Comparison of ENCODE assay signal across 1 cellular context in the genomic region with DNA sequence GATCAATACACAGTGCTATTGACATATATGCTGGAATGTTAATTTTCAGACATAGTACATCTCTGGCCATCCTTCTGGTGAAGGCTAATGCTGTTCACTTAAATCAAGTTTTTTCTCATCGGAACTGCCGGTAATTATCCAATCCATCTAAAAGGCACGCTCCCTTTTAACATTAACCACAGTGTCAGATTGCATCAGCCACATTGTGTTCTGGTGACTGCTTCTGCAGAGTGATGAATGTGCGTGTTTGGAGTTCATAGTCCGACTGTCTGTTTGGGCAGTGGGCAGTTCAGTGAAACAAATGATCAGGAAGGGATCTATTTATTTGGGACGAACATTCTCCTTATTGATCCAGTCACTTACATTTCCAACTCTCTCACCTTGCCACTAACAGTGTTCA.
TF ChIP-seq lines count a peak whose summit lies in the region.

No MANE protein-coding gene starts in this region.

TF ChIP-seq in K562, 482 proteins besides CTCF, POLR2A, EP300 and RAD21 (continued from another document):
- no peak for TF ChIP-seq ZBTB17 (CRISPR knock-in tag; IDR thresholded peaks at IDR 0.05)
- TF ChIP-seq MYC (IDR thresholded peaks at IDR 0.05; ENCODE audit: low read depth, low read length): peak; percentile 84
- 0 out of 2 replicates have a peak, but pooled peaks have one; percentile 53 for TF ChIP-seq MYC (CRISPR knock-in tag; IDR thresholded peaks at IDR 0.05; ENCODE audit: borderline replicate concordance, low read depth)
- peak; percentile 60 for TF ChIP-seq CEBPB (tag; IDR thresholded peaks at IDR 0.05)
- no peak for TF ChIP-seq STAG1 (CRISPR knock-in tag; IDR thresholded peaks at IDR 0.05; ENCODE audit: borderline replicate concordance)
- no peak for TF ChIP-seq NR2C1 (IDR thresholded peaks at IDR 0.05)
- TF ChIP-seq NR2C1 (tag; IDR thresholded peaks at IDR 0.05): no peak
- no peak for TF ChIP-seq HOXB6 (CRISPR knock-in tag; IDR thresholded peaks at IDR 0.05; ENCODE audit: borderline replicate concordance)
- TF ChIP-seq BRCA1 (IDR thresholded peaks at IDR 0.05): no peak
- no peak for TF ChIP-seq BRCA1 (CRISPR knock-in tag; IDR thresholded peaks at IDR 0.05)
- no peak for TF ChIP-seq KAT2B (IDR thresholded peaks at IDR 0.05; ENCODE audit: low read depth, low read length)
- TF ChIP-seq GABPA (tag; conservative IDR thresholded peaks at IDR 0.05; ENCODE audit: low read depth): no peak
- no peak for TF ChIP-seq MIER1 (IDR thresholded peaks at IDR 0.05; ENCODE audit: low read depth)
- no peak for TF ChIP-seq ZC3H8 (IDR thresholded peaks at IDR 0.05)
- TF ChIP-seq LEF1 (IDR thresholded peaks at IDR 0.05): peak; percentile 62; the same call in 1 of the 2 replicates
- TF ChIP-seq ZNF764 (CRISPR knock-in tag; IDR thresholded peaks at IDR 0.05; ENCODE audit: low read depth): no peak
- TF ChIP-seq CEBPG (CRISPR knock-in tag; IDR thresholded peaks at IDR 0.05): peak; percentile 88
- TF ChIP-seq CEBPG (tag; conservative IDR thresholded peaks at IDR 0.05 in 1 of 2, IDR thresholded peaks at IDR 0.05 in 1 of 2): peak; percentile 91 to 95
- TF ChIP-seq TEAD1 (CRISPR knock-in tag; IDR thresholded peaks at IDR 0.05): no peak
- no peak for TF ChIP-seq ELF4 (CRISPR knock-in tag; IDR thresholded peaks at IDR 0.05)
- TF ChIP-seq HMG20A (CRISPR knock-in tag; conservative IDR thresholded peaks at IDR 0.05): no peak
- peak; percentile 95 for TF ChIP-seq ZSCAN32 (CRISPR knock-in tag; IDR thresholded peaks at IDR 0.05)
- TF ChIP-seq ZNF507 (tag; conservative IDR thresholded peaks at IDR 0.05): no peak
- TF ChIP-seq MTA2 (IDR thresholded peaks at IDR 0.05; ENCODE audit: low read depth): no peak
- TF ChIP-seq ARID1B (IDR thresholded peaks at IDR 0.05): peak; percentile 51; the same call in 1 of the 2 replicates
- TF ChIP-seq RBBP5 (IDR thresholded peaks at IDR 0.05; ENCODE audit: borderline replicate concordance, insufficient read depth, low read length, poor library complexity, severe bottlenecking): no peak
- TF ChIP-seq ZNF79 (CRISPR knock-in tag; IDR thresholded peaks at IDR 0.05; ENCODE audit: low read depth): no peak
- TF ChIP-seq KLF6 (CRISPR knock-in tag; IDR thresholded peaks at IDR 0.05; ENCODE audit: borderline replicate concordance): no peak
- TF ChIP-seq E2F3 (CRISPR knock-in tag; IDR thresholded peaks at IDR 0.05): no peak
- no peak for TF ChIP-seq ZKSCAN1 (IDR thresholded peaks at IDR 0.05; ENCODE audit: low read depth, low read length)
- TF ChIP-seq ZNF778 (CRISPR knock-in tag; IDR thresholded peaks at IDR 0.05): no peak
- no peak for TF ChIP-seq YY1 (IDR thresholded peaks at IDR 0.05; ENCODE audit: borderline replicate concordance in 1 of 3, control insufficient read depth in 1 of 3, extremely low read depth in 1 of 3, insufficient read depth in 3 of 3, insufficient read length in 1 of 3, insufficient replicate concordance in 2 of 3, low read depth in 1 of 3, low read length in 2 of 3)
- TF ChIP-seq SOX6 (IDR thresholded peaks at IDR 0.05): peak; percentile 89
- TF ChIP-seq, protein P1, sequence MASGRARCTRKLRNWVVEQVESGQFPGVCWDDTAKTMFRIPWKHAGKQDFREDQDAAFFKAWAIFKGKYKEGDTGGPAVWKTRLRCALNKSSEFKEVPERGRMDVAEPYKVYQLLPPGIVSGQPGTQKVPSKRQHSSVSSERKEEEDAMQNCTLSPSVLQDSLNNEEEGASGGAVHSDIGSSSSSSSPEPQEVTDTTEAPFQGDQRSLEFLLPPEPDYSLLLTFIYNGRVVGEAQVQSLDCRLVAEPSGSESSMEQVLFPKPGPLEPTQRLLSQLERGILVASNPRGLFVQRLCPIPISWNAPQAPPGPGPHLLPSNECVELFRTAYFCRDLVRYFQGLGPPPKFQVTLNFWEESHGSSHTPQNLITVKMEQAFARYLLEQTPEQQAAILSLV (tag; IDR thresholded peaks at IDR 0.05): peak; percentile 60; the same call in 1 of the 2 replicates
- TF ChIP-seq RCOR1 (IDR thresholded peaks at IDR 0.05; ENCODE audit: borderline replicate concordance in 1 of 2, low read depth in 2 of 2, low read length in 2 of 2): peak in 1 of 2 experiments; percentile 86; a peak in 2 of 4 replicates
- TF ChIP-seq, protein P2, sequence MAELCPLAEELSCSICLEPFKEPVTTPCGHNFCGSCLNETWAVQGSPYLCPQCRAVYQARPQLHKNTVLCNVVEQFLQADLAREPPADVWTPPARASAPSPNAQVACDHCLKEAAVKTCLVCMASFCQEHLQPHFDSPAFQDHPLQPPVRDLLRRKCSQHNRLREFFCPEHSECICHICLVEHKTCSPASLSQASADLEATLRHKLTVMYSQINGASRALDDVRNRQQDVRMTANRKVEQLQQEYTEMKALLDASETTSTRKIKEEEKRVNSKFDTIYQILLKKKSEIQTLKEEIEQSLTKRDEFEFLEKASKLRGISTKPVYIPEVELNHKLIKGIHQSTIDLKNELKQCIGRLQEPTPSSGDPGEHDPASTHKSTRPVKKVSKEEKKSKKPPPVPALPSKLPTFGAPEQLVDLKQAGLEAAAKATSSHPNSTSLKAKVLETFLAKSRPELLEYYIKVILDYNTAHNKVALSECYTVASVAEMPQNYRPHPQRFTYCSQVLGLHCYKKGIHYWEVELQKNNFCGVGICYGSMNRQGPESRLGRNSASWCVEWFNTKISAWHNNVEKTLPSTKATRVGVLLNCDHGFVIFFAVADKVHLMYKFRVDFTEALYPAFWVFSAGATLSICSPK (IDR thresholded peaks at IDR 0.05; ENCODE audit: borderline replicate concordance): no peak
- no peak for TF ChIP-seq LARP7 (IDR thresholded peaks at IDR 0.05)
- TF ChIP-seq, protein P3, sequence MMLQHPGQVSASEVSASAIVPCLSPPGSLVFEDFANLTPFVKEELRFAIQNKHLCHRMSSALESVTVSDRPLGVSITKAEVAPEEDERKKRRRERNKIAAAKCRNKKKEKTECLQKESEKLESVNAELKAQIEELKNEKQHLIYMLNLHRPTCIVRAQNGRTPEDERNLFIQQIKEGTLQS (IDR thresholded peaks at IDR 0.05): peak; percentile 91
- TF ChIP-seq, protein P3 (CRISPR knock-in tag; conservative IDR thresholded peaks at IDR 0.05): no peak
- TF ChIP-seq, protein P4, sequence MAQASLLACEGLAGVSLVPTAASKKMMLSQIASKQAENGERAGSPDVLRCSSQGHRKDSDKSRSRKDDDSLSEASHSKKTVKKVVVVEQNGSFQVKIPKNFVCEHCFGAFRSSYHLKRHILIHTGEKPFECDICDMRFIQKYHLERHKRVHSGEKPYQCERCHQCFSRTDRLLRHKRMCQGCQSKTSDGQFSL (CRISPR knock-in tag; IDR thresholded peaks at IDR 0.05): no peak
- TF ChIP-seq, protein P4 (tag; IDR thresholded peaks at IDR 0.05): no peak
- TF ChIP-seq, protein P5, sequence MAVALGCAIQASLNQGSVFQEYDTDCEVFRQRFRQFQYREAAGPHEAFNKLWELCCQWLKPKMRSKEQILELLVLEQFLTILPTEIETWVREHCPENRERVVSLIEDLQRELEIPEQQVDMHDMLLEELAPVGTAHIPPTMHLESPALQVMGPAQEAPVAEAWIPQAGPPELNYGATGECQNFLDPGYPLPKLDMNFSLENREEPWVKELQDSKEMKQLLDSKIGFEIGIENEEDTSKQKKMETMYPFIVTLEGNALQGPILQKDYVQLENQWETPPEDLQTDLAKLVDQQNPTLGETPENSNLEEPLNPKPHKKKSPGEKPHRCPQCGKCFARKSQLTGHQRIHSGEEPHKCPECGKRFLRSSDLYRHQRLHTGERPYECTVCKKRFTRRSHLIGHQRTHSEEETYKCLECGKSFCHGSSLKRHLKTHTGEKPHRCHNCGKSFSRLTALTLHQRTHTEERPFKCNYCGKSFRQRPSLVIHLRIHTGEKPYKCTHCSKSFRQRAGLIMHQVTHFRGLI (CRISPR knock-in tag; IDR thresholded peaks at IDR 0.05): no peak
- no peak for TF ChIP-seq SIN3B (IDR thresholded peaks at IDR 0.05; ENCODE audit: low read depth)
- TF ChIP-seq TAF7 (tag; IDR thresholded peaks at IDR 0.05): no peak
- TF ChIP-seq ATF7 (IDR thresholded peaks at IDR 0.05): peak; percentile 65
- no peak for TF ChIP-seq ZNF699 (CRISPR knock-in tag; IDR thresholded peaks at IDR 0.05; ENCODE audit: insufficient replicate concordance)
- TF ChIP-seq, protein P6, sequence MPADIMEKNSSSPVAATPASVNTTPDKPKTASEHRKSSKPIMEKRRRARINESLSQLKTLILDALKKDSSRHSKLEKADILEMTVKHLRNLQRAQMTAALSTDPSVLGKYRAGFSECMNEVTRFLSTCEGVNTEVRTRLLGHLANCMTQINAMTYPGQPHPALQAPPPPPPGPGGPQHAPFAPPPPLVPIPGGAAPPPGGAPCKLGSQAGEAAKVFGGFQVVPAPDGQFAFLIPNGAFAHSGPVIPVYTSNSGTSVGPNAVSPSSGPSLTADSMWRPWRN (IDR thresholded peaks at IDR 0.05; ENCODE audit: low read depth): peak; percentile 92
- peak; percentile 93 for TF ChIP-seq MEIS2 (IDR thresholded peaks at IDR 0.05; ENCODE audit: partially characterized antibody)
- no peak for TF ChIP-seq ZFPM2 (CRISPR knock-in tag; IDR thresholded peaks at IDR 0.05)
